17 cellular contexts compared by ENCODE assay signal in genomic region chr2:102268529-102269524, GRCh38. TPM values are rescaled to one million over a fixed set of nuclear protein-coding genes. Genes with fewer than 3 reads are reported as not detected.
A peak's percentile ranks its signal among the peaks of the same experiment; 100 is the strongest.
DNase-seq lines count a peak whose midpoint lies in the region; ATAC-seq, FAIRE-seq and TF ChIP-seq lines count a peak whose summit lies in the region.
"Had no signal": no experiment of that assay in that cellular context is flagged by ENCODE, and none has a peak within 500 bp of the region (broad histone marks: within the 10 kb centered on the region; RNA-seq: fewer than 3 reads in every experiment).

No MANE protein-coding gene starts in this region.

- SMC1A ChIA-PET in GM12878 (lab: Charles Lee; ENCODE audit: uncharacterized antibody, unreplicated experiment), result no interaction called here

- H3K79me1 ChIP-seq in neuronal stem cell (ENCODE audit: low read depth, low read length), result no peaks in the 10 kb centered on the region

- no peak overlapping the region for H4K91ac ChIP-seq in neuronal stem cell (ENCODE audit: low read depth, low read length, poor library complexity)

- RAD21 ChIA-PET in GM12878 (lab: Charles Lee; ENCODE audit: unreplicated experiment), result no interaction called here

- BruUV-seq in GM12878 (replicated peaks; lab: Mats Ljungman, UMichigan), result no TSS peak

- no peak overlapping the region for H2BK120ac ChIP-seq in neuronal stem cell (ENCODE audit: low read depth, low read length)

- DNase-seq in AG10803 (ENCODE audit: low read depth) (peak; percentile 94), Kasumi-1 (lab: John Stamatoyannopoulos, UW) (peak; percentile 24 to 27), GM12878 (ENCODE audit: low read depth, low spot score) (no peak), neuronal stem cell (ENCODE audit: low spot score) (no peak), MM.1S (no peak), NCI-H345 treated with DMSO at 0.1 percent for 48 hours (lab: John Stamatoyannopoulos, UW; ENCODE audit: unreplicated experiment) (no peak), RPMI8226 (no peak)
- DNase-seq: head of caudate nucleus; left cardiac atrium; NCI-H1436 treated with DMSO at 0.1 percent for 48 hours; NCI-H526; stimulated activated CD8-positive, alpha-beta memory T cell treated with anti-CD3 and anti-CD28 coated beads, Interleukin-4, amount 100 ng/mL, for 48 hours; tibial artery had no signal

- in situ Hi-C loops in GM12878 (cut with MboI), result no loop called here

- no peaks in the 10 kb centered on the region for H3K79me2 ChIP-seq in GM12878 (ENCODE audit: control insufficient read depth, insufficient read depth, low read length)
- no peaks in the 10 kb centered on the region for H3K79me2 ChIP-seq in MM.1S (ENCODE audit: low read length)

- H2AK5ac ChIP-seq in neuronal stem cell (ENCODE audit: low read depth, low read length), result no peak overlapping the region

- FAIRE-seq in GM12878 (lab: Jason Lieb, UNC), result no peak
- FAIRE-seq: HepG2 had no signal

- POLR2A ChIA-PET in GM12878 (lab: Charles Lee), result no interaction called here

- no peak overlapping the region for H3K4ac ChIP-seq in neuronal stem cell (ENCODE audit: low read length)

- H3K14ac ChIP-seq in neuronal stem cell (ENCODE audit: low read length), result no peak overlapping the region

- TF ChIP-seq CTCF in AG10803 (conservative IDR thresholded peaks at IDR 0.05; ENCODE audit: low read length), result no peak
- TF ChIP-seq CTCF in GM12878 (IDR thresholded peaks at IDR 0.05 in 2 of 3, conservative IDR thresholded peaks at IDR 0.05 in 1 of 3; ENCODE audit: control insufficient read depth in 2 of 3, extremely low read depth in 1 of 3, insufficient read depth in 1 of 3, low read depth in 3 of 3, low read length in 3 of 3), result no peak
- no peak for TF ChIP-seq CTCF in MM.1S (IDR thresholded peaks at IDR 0.05; ENCODE audit: low read length)

- no peak for TF ChIP-seq EP300 in GM12878 (IDR thresholded peaks at IDR 0.05; ENCODE audit: borderline replicate concordance in 1 of 2, control insufficient read depth in 1 of 2, low read depth in 2 of 2, low read length in 2 of 2)

- H2BK15ac ChIP-seq in neuronal stem cell (ENCODE audit: low read length), result no peak overlapping the region

- H3K4me3 ChIP-seq in AG10803 (ENCODE audit: low read length), result no peak overlapping the region
- no peak overlapping the region for H3K4me3 ChIP-seq in GM12878
- peak overlapping the region in 1 of 2 donors; percentile 57 for H3K4me3 ChIP-seq in neuronal stem cell (ENCODE audit: low read length in 2 of 2)
- H3K4me3 ChIP-seq in MM.1S (ENCODE audit: low read length), result no peak overlapping the region
- H3K4me3 ChIP-seq: tibial artery had no signal

- H3K18ac ChIP-seq in neuronal stem cell (ENCODE audit: low read length), result peak overlapping the region; percentile 11

- H4K20me1 ChIP-seq in GM12878 (ENCODE audit: control insufficient read depth, insufficient read depth) (no peaks in the 10 kb centered on the region), MM.1S (ENCODE audit: insufficient read depth, low read length) (no peaks in the 10 kb centered on the region)

- H3K27ac ChIP-seq in GM12878 (ENCODE audit: control insufficient read depth, insufficient read depth) (no peak overlapping the region), neuronal stem cell (replicated peaks; ENCODE audit: low read length) (no peak overlapping the region), MM.1S (ENCODE audit: low read length) (no peak overlapping the region)
- H3K27ac ChIP-seq: tibial artery had no signal

- H2BK5ac ChIP-seq in neuronal stem cell (ENCODE audit: low read length), result no peak overlapping the region

- H3K4me2 ChIP-seq in GM12878 (ENCODE audit: control insufficient read depth, insufficient read depth) (no peak overlapping the region), neuronal stem cell (ENCODE audit: insufficient read depth, low read length, poor library complexity, severe bottlenecking) (no peak overlapping the region), MM.1S (ENCODE audit: low read depth, low read length) (no peak overlapping the region)

- no peaks in the 10 kb centered on the region for H3K9me2 ChIP-seq in MM.1S (replicated peaks; ENCODE audit: insufficient read depth, low read length)

- H3F3A ChIP-seq in MM.1S (ENCODE audit: insufficient read depth, low read length), result no peaks in the 10 kb centered on the region

- 64% methylated on average over 8 of the region's 8 CpGs for WGBS in GM12878 (ENCODE audit: insufficient coverage, insufficient replicate concordance, low lambda C conversion rate, missing lambda C conversion rate)
- no CpG with 5 or more reads among the region's 8 CpGs for WGBS in neuronal stem cell (ENCODE audit: extremely low coverage in 2 of 2, insufficient read length in 2 of 2, insufficient replicate concordance in 1 of 2), 2 donors

- H2AFZ ChIP-seq in GM12878 (ENCODE audit: control insufficient read depth, low read depth, low read length) (no peak overlapping the region), neuronal stem cell (ENCODE audit: low read length) (no peak overlapping the region), MM.1S (ENCODE audit: low read length) (no peak overlapping the region)

- peak; percentile 44 for ATAC-seq in GM12878
- ATAC-seq in GM18517 (IDR thresholded peaks at IDR 0.05; ENCODE audit: unreplicated experiment), result no peak
- ATAC-seq: left cardiac atrium had no signal

- no peak for TF ChIP-seq RAD21 in GM12878 (IDR thresholded peaks at IDR 0.05; ENCODE audit: insufficient read depth, low read depth, low read length)

- no peaks in the 10 kb centered on the region for H3K36me3 ChIP-seq in GM12878 (ENCODE audit: control insufficient read depth in 2 of 2, insufficient read depth in 2 of 2, low read length in 1 of 2)
- no peaks in the 10 kb centered on the region for H3K36me3 ChIP-seq in neuronal stem cell (replicated peaks in 1 of 2; ENCODE audit: control insufficient read depth in 2 of 2, insufficient read depth in 2 of 2, low read length in 2 of 2)
- H3K36me3 ChIP-seq in MM.1S (replicated peaks; ENCODE audit: insufficient read depth, low read length), result no peaks in the 10 kb centered on the region
- H3K36me3 ChIP-seq: tibial artery had no signal

- CTCF ChIA-PET in GM12878 (lab: Yijun Ruan, JAX), result interaction anchor here (1.2 to 1.8 kb wide), 3 partner anchors 15 to 89 kb away, joined by 4 to 5 read pairs (median 5); no protein-coding TSS in a partner anchor

- H4K8ac ChIP-seq in neuronal stem cell (ENCODE audit: low read depth, low read length), result no peak overlapping the region

- H3K4me1 ChIP-seq in GM12878 (ENCODE audit: control insufficient read depth, insufficient read depth, low read length) (no peaks in the 10 kb centered on the region), neuronal stem cell (ENCODE audit: control insufficient read depth in 2 of 2, insufficient read depth in 1 of 2, low read depth in 1 of 2, low read length in 2 of 2) (peaks cover 0 to 1% of the 10 kb centered on the region in 2 donors), MM.1S (ENCODE audit: low read length) (no peaks in the 10 kb centered on the region)

- no peak overlapping the region for H2BK12ac ChIP-seq in neuronal stem cell (ENCODE audit: low read length)

- H3K9ac ChIP-seq in GM12878 (ENCODE audit: control insufficient read depth, insufficient read depth, low read length) (no peak overlapping the region), neuronal stem cell (ENCODE audit: low read depth, low read length, poor library complexity) (no peak overlapping the region), MM.1S (ENCODE audit: low read length) (no peak overlapping the region)

- no peak for TF ChIP-seq POLR2A in GM12878 (IDR thresholded peaks at IDR 0.05; ENCODE audit: low read depth, low read length)

- intact Hi-C loops in GM12878 (cut with micrococcal nuclease; ENCODE audit: unreplicated experiment), result no loop called here

- H3K23ac ChIP-seq in neuronal stem cell (ENCODE audit: low read depth, low read length, poor library complexity), result no peak overlapping the region

- peaks cover 0 to 1% of the 10 kb centered on the region in 2 experiments; a peak in 2 of 4 replicates for H3K27me3 ChIP-seq in GM12878 (replicated peaks in 1 of 2; ENCODE audit: control insufficient read depth in 2 of 2, insufficient read depth in 2 of 2, low read length in 1 of 2)
- no peaks in the 10 kb centered on the region for H3K27me3 ChIP-seq in neuronal stem cell (ENCODE audit: control insufficient read depth in 3 of 3, insufficient read depth in 3 of 3, low read depth in 1 of 3, low read length in 3 of 3)
- H3K27me3 ChIP-seq in MM.1S (replicated peaks; ENCODE audit: insufficient read depth, low read length), result no peaks in the 10 kb centered on the region
- H3K27me3 ChIP-seq: tibial artery had no signal

- H3K9me3 ChIP-seq in GM12878 (replicated peaks; ENCODE audit: control insufficient read depth, insufficient read depth, low read length) (no peaks in the 10 kb centered on the region), neuronal stem cell (replicated peaks in 1 of 2; ENCODE audit: control insufficient read depth in 2 of 2, insufficient read depth in 1 of 2, low read depth in 1 of 2, low read length in 2 of 2) (peaks cover 0 to 3% of the 10 kb centered on the region in 2 donors), MM.1S (replicated peaks; ENCODE audit: insufficient read depth, low read length) (no peaks in the 10 kb centered on the region)
- H3K9me3 ChIP-seq: tibial artery had no signal

TF ChIP-seq in GM12878, 131 proteins besides CTCF, POLR2A, EP300 and RAD21 (continues in another document):
- no peak for TF ChIP-seq ASH2L (IDR thresholded peaks at IDR 0.05; ENCODE audit: borderline replicate concordance, low read depth)
- TF ChIP-seq IRF4 (IDR thresholded peaks at IDR 0.05; ENCODE audit: low read depth, low read length), result no peak
- no peak for TF ChIP-seq TBL1XR1 (IDR thresholded peaks at IDR 0.05; ENCODE audit: low read depth, low read length)
- no peak for TF ChIP-seq NR2C2 (IDR thresholded peaks at IDR 0.05; ENCODE audit: borderline replicate concordance, control insufficient read depth, insufficient read length, low read depth)
- no peak for TF ChIP-seq ZSCAN29 (IDR thresholded peaks at IDR 0.05)

RNA-seq across cellular contexts. Expression of gene IL1RL1, which starts 42.5 kb away (rescaled TPM):
- not detected in 2 replicates for total RNA-seq in GM12878 (2013; cell fraction: nucleolus; rRNA removed)
- total RNA-seq in GM12878 (2014; rRNA removed) (not detected in 2 replicates), GM12878 (2014; rRNA removed; fragmentation: Illumina TruSeq; extraction: Trizol) (not detected in 2 replicates), GM12878 (2021) (0.18 TPM in 1 of 2 replicates, not detected in the other)
- not detected for polyA plus RNA-seq in GM12878 (2011; ENCODE audit: low read depth)
- polyA plus RNA-seq in GM12878 (2011; rRNA removed) (0.06 and 0.08 TPM in 2 replicates), GM12878 (2014; fragmentation: Illumina TruSeq; extraction: Trizol) (not detected in 2 replicates), GM12878 (2014; fragmentation: Nextera tagmentation; extraction: Ambion mirVana) (not detected), GM12878 (2014; rRNA removed) (not detected in 2 replicates), GM12878 (2016; fragmentation: Nextera tagmentation; extraction: Ambion mirVana) (not detected)
- 0.02 and 0.06 TPM in 2 replicates for polyA plus RNA-seq in GM12878 (2011; cell fraction: cytosol; rRNA removed)
- polyA plus RNA-seq in GM12878 (2011; cell fraction: nucleus; rRNA removed), result 0.09 and 0.16 TPM in 2 replicates
- not detected in 2 replicates for polyA plus RNA-seq in GM12878 (2012)
- polyA minus RNA-seq in GM12878 (2011; rRNA and poly(A)+ RNA removed), result 0.07 TPM in 1 of 2 replicates, not detected in the other
- not detected in 2 replicates for polyA minus RNA-seq in GM12878 (2011; cell fraction: cytosol; rRNA and poly(A)+ RNA removed)
- not detected in 2 replicates for polyA minus RNA-seq in GM12878 (2011; cell fraction: nucleus; rRNA and poly(A)+ RNA removed)
- not detected for polyA plus RNA-seq in neuronal stem cell (2013, experiment 1 of 2)
- polyA plus RNA-seq in neuronal stem cell (2013, experiment 2 of 2), result not detected
- total RNA-seq: Daoy had no signal
- polyA plus RNA-seq: CD14-positive monocyte had no signal

Comparison
In these comparisons a context has a peak if more than half of its experiments do, and no peak if none do; other contexts are left out.
1. DNase-seq: peak in AG10803 (single experiment) and Kasumi-1 (2 of 2); none in GM12878 (single experiment), neuronal stem cell (single experiment), MM.1S (single experiment), NCI-H345 treated with DMSO at 0.1 percent for 48 hours (single experiment) and RPMI8226 (single experiment).